Comparison of ENCODE assay signal across 14 cellular contexts in genomic region chr15:77023576-77024272, GRCh38. TPM values are rescaled to one million over a fixed set of nuclear protein-coding genes. Genes with fewer than 3 reads are reported as not detected.
A peak's percentile ranks its signal among the peaks of the same experiment; 100 is the strongest.
DNase-seq lines count a peak whose midpoint lies in the region; ATAC-seq, FAIRE-seq and TF ChIP-seq lines count a peak whose summit lies in the region.
"Had no signal": no experiment of that assay in that cellular context is flagged by ENCODE, and none has a peak within 500 bp of the region (broad histone marks: within the 10 kb centered on the region; RNA-seq: fewer than 3 reads in every experiment).

No MANE protein-coding gene starts in this region.

- H3K4me3 Mint-ChIP-seq in HFFc6 (no peak overlapping the region), chondrocyte (ENCODE audit: unreplicated experiment) (no peak overlapping the region)

- H3K9me3 Mint-ChIP-seq in HFFc6: no peaks in the 10 kb centered on the region
- no peaks in the 10 kb centered on the region for H3K9me3 Mint-ChIP-seq in chondrocyte (ENCODE audit: low read depth)

- peak; percentile 51 for DNase-seq in DMS53 (lab: John Stamatoyannopoulos, UW)
- no peak for DNase-seq in DMS53 treated with DMSO at 0.1 percent for 48 hours (lab: John Stamatoyannopoulos, UW; ENCODE audit: unreplicated experiment)
- no peak for DNase-seq in HFFc6
- DNase-seq in chondrocyte (ENCODE audit: low spot score): peak; percentile 77
- DNase-seq in pancreas: peak in 4 of 6 donors; percentile 1 to 49 (median 30)
- DNase-seq: foreskin melanocyte, NCI-H2081 treated with DMSO at 0.1 percent for 48 hours had no signal

- TF ChIP-seq CTCF in HFFc6 (IDR thresholded peaks at IDR 0.05): no peak
- TF ChIP-seq CTCF in chondrocyte (IDR thresholded peaks at IDR 0.05): no peak
- no peak for TF ChIP-seq CTCF in pancreas (IDR thresholded peaks at IDR 0.05)

- FAIRE-seq in pancreas (lab: Jason Lieb, UNC): no peak
- FAIRE-seq: astrocyte, D721Med had no signal

- ATAC-seq in pancreas (no peak), HG03045 (IDR thresholded peaks at IDR 0.05; ENCODE audit: unreplicated experiment) (no peak), HG03460 (IDR thresholded peaks at IDR 0.05; ENCODE audit: unreplicated experiment) (no peak), HG02763 (IDR thresholded peaks at IDR 0.05; ENCODE audit: unreplicated experiment) (no peak)

- H3K4me3 ChIP-seq in pancreas: no peak overlapping the region
- H3K4me3 ChIP-seq: thyroid gland had no signal

- intact Hi-C loops in pancreas (cut with DNase I): loop anchor here in 1 of 3 donors (10.0 kb wide), 1 partner anchor 521 kb away; no protein-coding TSS in a partner anchor

- H3K27ac Mint-ChIP-seq in HFFc6 (peak overlapping the region; percentile 51; the same call in 1 of the 2 replicates), chondrocyte (ENCODE audit: unreplicated experiment) (no peak overlapping the region)

- no peak overlapping the region for H3K27ac ChIP-seq in pancreas
- H3K27ac ChIP-seq: 22Rv1, thyroid gland had no signal

- H3K36me3 ChIP-seq in pancreas: no peaks in the 10 kb centered on the region
- H3K36me3 ChIP-seq: thyroid gland had no signal

- H3K27me3 Mint-ChIP-seq in HFFc6 (ENCODE audit: insufficient read depth) (peaks cover 2% of the 10 kb centered on the region), chondrocyte (ENCODE audit: low read depth) (no peaks in the 10 kb centered on the region)

- H3K4me1 Mint-ChIP-seq in HFFc6 (ENCODE audit: low read depth) (peaks cover 24% of the 10 kb centered on the region), chondrocyte (ENCODE audit: low read depth) (peaks cover 19% of the 10 kb centered on the region)

- H3K9me3 ChIP-seq in pancreas: no peaks in the 10 kb centered on the region
- H3K9me3 ChIP-seq: thyroid gland had no signal

- 50 to 56% methylated on average over 20 of the region's 20 CpGs for WGBS in pancreas, 2 donors

- no peaks in the 10 kb centered on the region for H3K27me3 ChIP-seq in pancreas
- H3K27me3 ChIP-seq: thyroid gland had no signal

- H3K36me3 Mint-ChIP-seq in HFFc6 (ENCODE audit: low read depth) (no peaks in the 10 kb centered on the region), chondrocyte (ENCODE audit: low read depth) (no peaks in the 10 kb centered on the region)

- H3K4me1 ChIP-seq in pancreas: peaks cover 0 to 4% (median 3%) of the 10 kb centered on the region in 3 donors

RNA-seq across cellular contexts. Expression of gene PSTPIP1, which starts 28.8 kb away (rescaled TPM):
- total RNA-seq in HFFc6 (2021; fragmentation: NEBNext Ultra II Directional; extraction: Animal tissue kit (Norgen Biotek cat#: 25700)): under 1 TPM in 2 of 6 experiments, not detected in 4; 0.16 to 0.38 TPM
- total RNA-seq in chondrocyte (not detected in 3 replicates), pancreas (1 to 10 TPM in 4 of 6 donors, under 1 TPM in 1, not detected in 1; 0.83 to 4.9 (median 3.1) TPM)
- polyA plus RNA-seq in pancreas: 1 to 10 TPM; 3.6 to 6.2 TPM
- total RNA-seq: astrocyte had no signal

RNA-seq across cellular contexts. Expression of gene TSPAN3, which starts 47.2 kb away (rescaled TPM):
- 100 to 1,000 TPM; 153 to 222 (median 183) TPM for total RNA-seq in HFFc6 (2021; fragmentation: NEBNext Ultra II Directional; extraction: Animal tissue kit (Norgen Biotek cat#: 25700))
- 242 to 333 TPM (median 250 TPM) in 3 replicates for total RNA-seq in chondrocyte
- total RNA-seq in pancreas: 100 to 1,000 TPM in 2 of 6 donors, 10 to 100 TPM in 4; 71.6 to 158 (median 88.5) TPM
- polyA plus RNA-seq in pancreas: 100 to 1,000 TPM in 1 of 2 donors, 10 to 100 TPM in 1; 86.7 to 173 TPM

Comparison
In these comparisons a context has a peak if more than half of its experiments do, and no peak if none do; other contexts are left out.
1. DNase-seq: peak in DMS53 (single experiment), chondrocyte (single experiment) and pancreas (4 of 6); none in DMS53 treated with DMSO at 0.1 percent for 48 hours (single experiment) and HFFc6 (single experiment).